ENCODE assay signal across 29 cellular contexts in genomic region chr17:81210868-81211267, GRCh38. TPM values are rescaled to one million over a fixed set of nuclear protein-coding genes. Genes with fewer than 3 reads are reported as not detected.
DNase-seq lines count a peak whose midpoint lies in the region; ATAC-seq, FAIRE-seq and TF ChIP-seq lines count a peak whose summit lies in the region.
"Had no signal": no experiment of that assay in that cellular context is flagged by ENCODE, and none has a peak within 500 bp of the region (broad histone marks: within the 10 kb centered on the region; RNA-seq: fewer than 3 reads in every experiment).

No MANE protein-coding gene starts in this region.

- in situ Hi-C loops in astrocyte of the spinal cord (cut with HindIII; ENCODE audit: low sequenced_read_pairs) = no loop called here
- in situ Hi-C loops in HepG2 (cut with HindIII; ENCODE audit: extremely low pct_ligation_motif_present, low pct_unique_long_range_greater_than_20kb) = no loop called here

- no peak for TF ChIP-seq POLR2A in NB4 (IDR thresholded peaks at IDR 0.05; ENCODE audit: extremely low read depth, insufficient read length)
- TF ChIP-seq POLR2A in HepG2 (IDR thresholded peaks at IDR 0.05; ENCODE audit: insufficient read depth in 1 of 2, low read depth in 2 of 2, low read length in 2 of 2) = no peak

- H2AFZ ChIP-seq in HepG2 (ENCODE audit: low read length) (no peak overlapping the region), hepatocyte (no peak overlapping the region)

- H3K4me3 Mint-ChIP-seq in activated CD8-positive, alpha-beta memory T cell treated with anti-CD3 and anti-CD28 coated beads, Interleukin-2, amount 10 ng/mL, durations not matched to agents 7 days and 5 days = no peak overlapping the region
- H3K4me3 Mint-ChIP-seq: activated CD4-positive, alpha-beta memory T cell treated with anti-CD3 and anti-CD28 coated beads for 36 hours; activated naive CD4-positive, alpha-beta T cell treated with anti-CD3 and anti-CD28 coated beads for 36 hours; brain had no signal

- no peak for TF ChIP-seq CTCF in A673 (conservative IDR thresholded peaks at IDR 0.05; ENCODE audit: low read depth, low read length)
- TF ChIP-seq CTCF in NB4 (IDR thresholded peaks at IDR 0.05; ENCODE audit: low read depth, low read length) = no peak
- peak; percentile 5 for TF ChIP-seq CTCF in astrocyte of the spinal cord (IDR thresholded peaks at IDR 0.05; ENCODE audit: low read depth, low read length)
- peak; percentile 22 for TF ChIP-seq CTCF in HepG2 (CRISPR knock-in tag; IDR thresholded peaks at IDR 0.05)
- no peak for TF ChIP-seq CTCF in hepatocyte (IDR thresholded peaks at IDR 0.05; ENCODE audit: poor library complexity)

- WGBS in HepG2 (ENCODE audit: low lambda C conversion rate) = 88% methylated on average over 14 of the region's 14 CpGs
- 84% methylated on average over 14 of the region's 14 CpGs for WGBS in hepatocyte (ENCODE audit: low lambda C conversion rate, missing lambda C conversion rate)

- no peaks in the 10 kb centered on the region for H3K79me2 ChIP-seq in HepG2 (ENCODE audit: insufficient read depth, low read length)
- no peaks in the 10 kb centered on the region for H3K79me2 ChIP-seq in hepatocyte

- CTCF ChIA-PET in A673 (lab: Charles Lee) = interaction anchor here (0.8 kb wide), 1 partner anchor 68 kb away, joined by 7 read pairs; no protein-coding TSS in a partner anchor
- CTCF ChIA-PET in HepG2 (lab: Yijun Ruan, JAX; ENCODE audit: low intra/inter-chr PET ratio, low total read pairs) = no interaction called here
- CTCF ChIA-PET in activated CD8-positive, alpha-beta memory T cell treated with anti-CD3 and anti-CD28 coated beads, Interleukin-2, amount 10 ng/mL, durations not matched to agents 7 days and 5 days (lab: Charles Lee) = no interaction called here

- H3K9me3 Mint-ChIP-seq in activated CD8-positive, alpha-beta memory T cell treated with anti-CD3 and anti-CD28 coated beads, Interleukin-2, amount 10 ng/mL, durations not matched to agents 7 days and 5 days (ENCODE audit: low read depth) = no peaks in the 10 kb centered on the region
- H3K9me3 Mint-ChIP-seq: activated CD4-positive, alpha-beta memory T cell treated with anti-CD3 and anti-CD28 coated beads for 36 hours; activated naive CD4-positive, alpha-beta T cell treated with anti-CD3 and anti-CD28 coated beads for 36 hours; brain; CD4-positive, CD25-positive, alpha-beta regulatory T cell; IgD-negative memory B cell had no signal

- FAIRE-seq in HepG2 (lab: Jason Lieb, UNC) = no peak
- FAIRE-seq: A549, frontal cortex, G401.6, small intestine, TTC549 had no signal

- H3K27ac ChIP-seq in A673 (ENCODE audit: low read depth, low read length, poor library complexity, severe bottlenecking) (peak overlapping the region; percentile 5), HepG2 (ENCODE audit: extremely low read length, insufficient read depth, low read length) (no peak overlapping the region), hepatocyte (no peak overlapping the region)
- H3K27ac ChIP-seq: A549, prostate gland had no signal

- H3K9me2 ChIP-seq in hepatocyte (replicated peaks; ENCODE audit: insufficient read depth) = no peaks in the 10 kb centered on the region

- no peak overlapping the region for H3K9ac ChIP-seq in HepG2 (ENCODE audit: insufficient read depth, low read depth, low read length)

- ATAC-seq in HepG2 = no peak; the same call in 2 of the 3 replicates
- ATAC-seq in activated CD8-positive, alpha-beta memory T cell treated with anti-CD3 and anti-CD28 coated beads, Interleukin-2, amount 10 ng/mL, durations not matched to agents 7 days and 5 days = no peak

- H4K20me1 ChIP-seq in HepG2 (ENCODE audit: insufficient read depth, low read length) (no peaks in the 10 kb centered on the region), hepatocyte (ENCODE audit: insufficient read depth, poor library complexity, severe bottlenecking) (no peaks in the 10 kb centered on the region)

- intact Hi-C loops in A673 (cut with micrococcal nuclease; ENCODE audit: unreplicated experiment) = no loop called here
- intact Hi-C loops in HepG2 (cut with micrococcal nuclease; ENCODE audit: unreplicated experiment) = no loop called here

- H3K27me3 ChIP-seq in A673 (replicated peaks; ENCODE audit: insufficient read depth, low read depth, low read length, poor library complexity) = no peaks in the 10 kb centered on the region
- H3K27me3 ChIP-seq in HepG2 (ENCODE audit: control insufficient read depth in 1 of 2, insufficient read depth in 2 of 2, low read length in 2 of 2) = no peaks in the 10 kb centered on the region
- H3K27me3 ChIP-seq in hepatocyte = no peaks in the 10 kb centered on the region
- H3K27me3 ChIP-seq: dorsolateral prefrontal cortex had no signal

- no peak for TF ChIP-seq RAD21 in HepG2 (CRISPR knock-in tag; IDR thresholded peaks at IDR 0.05)

- no peaks in the 10 kb centered on the region for H3K36me3 Mint-ChIP-seq in activated CD8-positive, alpha-beta memory T cell treated with anti-CD3 and anti-CD28 coated beads, Interleukin-2, amount 10 ng/mL, durations not matched to agents 7 days and 5 days
- H3K36me3 Mint-ChIP-seq: activated CD4-positive, alpha-beta memory T cell treated with anti-CD3 and anti-CD28 coated beads for 36 hours; CD4-positive, CD25-positive, alpha-beta regulatory T cell had no signal

- H3K4me1 Mint-ChIP-seq in activated CD8-positive, alpha-beta memory T cell treated with anti-CD3 and anti-CD28 coated beads, Interleukin-2, amount 10 ng/mL, durations not matched to agents 7 days and 5 days = no peaks in the 10 kb centered on the region
- H3K4me1 Mint-ChIP-seq: brain had no signal

- H3K4me1 ChIP-seq in A673 (ENCODE audit: insufficient read depth, low read length, poor library complexity, severe bottlenecking) (peaks cover 17% of the 10 kb centered on the region), HepG2 (ENCODE audit: insufficient read depth, low read length) (no peaks in the 10 kb centered on the region), hepatocyte (ENCODE audit: insufficient read depth) (no peaks in the 10 kb centered on the region)
- H3K4me1 ChIP-seq: A549, prostate gland had no signal

- H3K27ac Mint-ChIP-seq in activated CD8-positive, alpha-beta memory T cell treated with anti-CD3 and anti-CD28 coated beads, Interleukin-2, amount 10 ng/mL, durations not matched to agents 7 days and 5 days = no peak overlapping the region
- H3K27ac Mint-ChIP-seq: activated CD4-positive, alpha-beta memory T cell treated with anti-CD3 and anti-CD28 coated beads for 36 hours; activated naive CD4-positive, alpha-beta T cell treated with anti-CD3 and anti-CD28 coated beads for 36 hours; CD4-positive, CD25-positive, alpha-beta regulatory T cell had no signal

- TF ChIP-seq EP300 in HepG2 (IDR thresholded peaks at IDR 0.05; ENCODE audit: low read depth in 2 of 2, low read length in 2 of 2) (no peak), HepG2 (CRISPR knock-in tag; IDR thresholded peaks at IDR 0.05; ENCODE audit: borderline replicate concordance) (no peak)

- H3K36me3 ChIP-seq in A673 (ENCODE audit: insufficient read depth, low read length, poor library complexity, severe bottlenecking) (no peaks in the 10 kb centered on the region), HepG2 (replicated peaks in 1 of 2; ENCODE audit: control insufficient read depth in 1 of 2, insufficient read depth in 2 of 2, low read length in 2 of 2) (peaks cover 12 to 31% of the 10 kb centered on the region in 2 experiments), hepatocyte (replicated peaks; ENCODE audit: insufficient read depth, low read depth) (no peaks in the 10 kb centered on the region)
- H3K36me3 ChIP-seq: prostate gland had no signal

- no peak overlapping the region for H3K4me3 ChIP-seq in A673 (ENCODE audit: low read depth, low read length, poor library complexity, severe bottlenecking)
- no peak overlapping the region for H3K4me3 ChIP-seq in NB4 (ENCODE audit: low read depth, low read length)
- H3K4me3 ChIP-seq in astrocyte of the spinal cord (ENCODE audit: low read depth, low read length) = no peak overlapping the region
- no peak overlapping the region for H3K4me3 ChIP-seq in HepG2 (replicated peaks in 1 of 3; ENCODE audit: insufficient read depth in 1 of 3, low read depth in 2 of 3, low read length in 3 of 3)
- no peak overlapping the region for H3K4me3 ChIP-seq in hepatocyte
- H3K4me3 ChIP-seq: A549, prostate gland had no signal

- no peak overlapping the region for H3K4me2 ChIP-seq in HepG2 (ENCODE audit: low read depth, low read length)
- H3K4me2 ChIP-seq in hepatocyte = no peak overlapping the region
- H3K4me2 ChIP-seq: A549 had no signal

- no peaks in the 10 kb centered on the region for H3K27me3 Mint-ChIP-seq in activated CD8-positive, alpha-beta memory T cell treated with anti-CD3 and anti-CD28 coated beads, Interleukin-2, amount 10 ng/mL, durations not matched to agents 7 days and 5 days
- H3K27me3 Mint-ChIP-seq: activated CD4-positive, alpha-beta memory T cell treated with anti-CD3 and anti-CD28 coated beads for 36 hours; brain; CD4-positive, CD25-positive, alpha-beta regulatory T cell; IgD-negative memory B cell had no signal

- POLR2A ChIA-PET in A673 (lab: Charles Lee; ENCODE audit: low non-redundant PET) = no interaction called here
- POLR2A ChIA-PET in HepG2 (lab: Yijun Ruan, JAX) = no interaction called here

- DNase-seq in A673 (ENCODE audit: low spot score) (no peak), NB4 (ENCODE audit: low read depth) (peak; percentile 38), astrocyte of the spinal cord (ENCODE audit: low read depth, low spot score) (peak; percentile 22), HepG2 (ENCODE audit: low spot score) (no peak), HK-2 (ENCODE audit: unreplicated experiment) (no peak), hepatocyte (ENCODE audit: low spot score) (no peak), NCI-H69 (lab: John Stamatoyannopoulos, UW) (no peak)
- no peak for DNase-seq in activated CD8-positive, alpha-beta memory T cell treated with anti-CD3 and anti-CD28 coated beads, Interleukin-2, amount 10 ng/mL, durations not matched to agents 7 days and 5 days
- DNase-seq: activated CD4-positive, alpha-beta memory T cell treated with anti-CD3 and anti-CD28 coated beads for 36 hours; activated naive CD4-positive, alpha-beta T cell treated with anti-CD3 and anti-CD28 coated beads for 36 hours; CD4-positive, CD25-positive, alpha-beta regulatory T cell; dorsolateral prefrontal cortex; H7; MM.1S; NCI-H187; NCI-H226; RPMI8226; small intestine; stimulated activated CD4-positive, alpha-beta T cell treated with anti-CD3 and anti-CD28 coated beads, Interleukin-2, amount 100 ng/mL, for 48 hours had no signal

- BruUV-seq in A673 (replicated peaks; lab: Mats Ljungman, UMichigan) (no TSS peak), HepG2 (replicated peaks; lab: Mats Ljungman, UMichigan) (no TSS peak)

- H3K9me3 ChIP-seq in A673 (ENCODE audit: low read depth, low read length, poor library complexity, severe bottlenecking) (no peaks in the 10 kb centered on the region), HepG2 (ENCODE audit: low read length) (no peaks in the 10 kb centered on the region), hepatocyte (ENCODE audit: low read depth) (no peaks in the 10 kb centered on the region)
- H3K9me3 ChIP-seq: A549, prostate gland had no signal

RNA-seq across cellular contexts. Expression of gene CEP131, which starts 11.9 kb away (rescaled TPM):
- total RNA-seq in A673 (2021) = 27.1 and 36.3 TPM in 2 replicates
- total RNA-seq in HepG2 (2016; rRNA removed; fragmentation: Illumina TruSeq; extraction: Trizol) = 11.1 and 16.8 TPM in 2 replicates
- 2.2 and 3.5 TPM in 2 replicates for total RNA-seq in HepG2 (2016; cell fraction: cytosol; rRNA removed; fragmentation: Illumina TruSeq; extraction: Trizol; ENCODE audit: low read depth)
- 8.4 and 18.4 TPM in 2 replicates for total RNA-seq in HepG2 (2016; cell fraction: insoluble cytoplasmic fraction; rRNA removed; fragmentation: Illumina TruSeq; extraction: Trizol)
- total RNA-seq in HepG2 (2016; cell fraction: membrane; rRNA removed; fragmentation: Illumina TruSeq; extraction: Trizol) = 5.8 and 6.2 TPM in 2 replicates
- total RNA-seq in HepG2 (2016; cell fraction: nucleus; rRNA removed; fragmentation: Illumina TruSeq; extraction: Trizol) = 10.7 and 12.3 TPM in 2 replicates
- 5.0 and 5.6 TPM in 2 replicates for polyA plus RNA-seq in HepG2 (2011; rRNA removed)
- polyA plus RNA-seq in HepG2 (2011; cell fraction: cytosol; rRNA removed) = 3.0 and 5.8 TPM in 2 replicates
- 31.7 and 46.2 TPM in 2 replicates for polyA plus RNA-seq in HepG2 (2011; cell fraction: nucleus; rRNA removed)
- 6.3 and 6.8 TPM in 2 replicates for polyA plus RNA-seq in HepG2 (2012)
- 2.7 and 3.3 TPM in 2 replicates for polyA plus RNA-seq in HepG2 (2016; cell fraction: cytosol; fragmentation: Illumina TruSeq; extraction: Trizol; ENCODE audit: low read depth)
- 11.8 and 13.5 TPM in 2 replicates for polyA plus RNA-seq in HepG2 (2016; cell fraction: insoluble cytoplasmic fraction; fragmentation: Illumina TruSeq; extraction: Trizol; ENCODE audit: low read depth)
- 4.3 and 4.6 TPM in 2 replicates for polyA plus RNA-seq in HepG2 (2016; cell fraction: membrane; fragmentation: Illumina TruSeq; extraction: Trizol; ENCODE audit: low read depth)
- 35.7 and 41.4 TPM in 2 replicates for polyA plus RNA-seq in HepG2 (2016; cell fraction: nucleus; fragmentation: Illumina TruSeq; extraction: Trizol; ENCODE audit: insufficient read depth, low read depth)
- 4.8 and 5.8 TPM in 2 replicates for polyA minus RNA-seq in HepG2 (2011; rRNA and poly(A)+ RNA removed; ENCODE audit: low replicate concordance)
- polyA minus RNA-seq in HepG2 (2011; cell fraction: cytosol; rRNA and poly(A)+ RNA removed) = 3.0 and 4.2 TPM in 2 replicates
- polyA minus RNA-seq in HepG2 (2011; cell fraction: nucleus; rRNA and poly(A)+ RNA removed) = 7.6 and 8.0 TPM in 2 replicates
- 7.3 and 8.8 TPM in 2 replicates for total RNA-seq in hepatocyte
- polyA plus RNA-seq in hepatocyte = 10.1 and 14.7 TPM in 2 replicates
- 10 to 100 TPM; 13.6 to 20.6 TPM for total RNA-seq in activated CD8-positive, alpha-beta memory T cell treated with anti-CD3 and anti-CD28 coated beads, Interleukin-2, amount 10 ng/mL, durations not matched to agents 7 days and 5 days

RNA-seq across cellular contexts. Expression of gene TEPSIN, which starts 28.0 kb away (rescaled TPM):
- 33.6 and 36.1 TPM in 2 replicates for total RNA-seq in A673 (2021)
- 8.5 and 18.8 TPM in 2 replicates for total RNA-seq in HepG2 (2016; rRNA removed; fragmentation: Illumina TruSeq; extraction: Trizol)
- 5.0 and 7.5 TPM in 2 replicates for total RNA-seq in HepG2 (2016; cell fraction: cytosol; rRNA removed; fragmentation: Illumina TruSeq; extraction: Trizol; ENCODE audit: low read depth)
- total RNA-seq in HepG2 (2016; cell fraction: insoluble cytoplasmic fraction; rRNA removed; fragmentation: Illumina TruSeq; extraction: Trizol) = 7.1 and 20.3 TPM in 2 replicates
- 7.0 and 8.1 TPM in 2 replicates for total RNA-seq in HepG2 (2016; cell fraction: membrane; rRNA removed; fragmentation: Illumina TruSeq; extraction: Trizol)
- 24.5 and 27.8 TPM in 2 replicates for total RNA-seq in HepG2 (2016; cell fraction: nucleus; rRNA removed; fragmentation: Illumina TruSeq; extraction: Trizol)
- 16.1 and 19.7 TPM in 2 replicates for polyA plus RNA-seq in HepG2 (2011; rRNA removed)
- polyA plus RNA-seq in HepG2 (2011; cell fraction: cytosol; rRNA removed) = 4.0 and 8.2 TPM in 2 replicates
- polyA plus RNA-seq in HepG2 (2011; cell fraction: nucleus; rRNA removed) = 328 and 418 TPM in 2 replicates
- 9.5 and 16.4 TPM in 2 replicates for polyA plus RNA-seq in HepG2 (2012)
- 2.4 and 2.5 TPM in 2 replicates for polyA plus RNA-seq in HepG2 (2016; cell fraction: cytosol; fragmentation: Illumina TruSeq; extraction: Trizol; ENCODE audit: low read depth)
- 6.3 and 9.9 TPM in 2 replicates for polyA plus RNA-seq in HepG2 (2016; cell fraction: insoluble cytoplasmic fraction; fragmentation: Illumina TruSeq; extraction: Trizol; ENCODE audit: low read depth)
- polyA plus RNA-seq in HepG2 (2016; cell fraction: membrane; fragmentation: Illumina TruSeq; extraction: Trizol; ENCODE audit: low read depth) = 4.3 and 6.0 TPM in 2 replicates
- polyA plus RNA-seq in HepG2 (2016; cell fraction: nucleus; fragmentation: Illumina TruSeq; extraction: Trizol; ENCODE audit: insufficient read depth, low read depth) = 90.2 and 98.6 TPM in 2 replicates
- polyA minus RNA-seq in HepG2 (2011; rRNA and poly(A)+ RNA removed; ENCODE audit: low replicate concordance) = 14.1 and 21.0 TPM in 2 replicates
- polyA minus RNA-seq in HepG2 (2011; cell fraction: cytosol; rRNA and poly(A)+ RNA removed) = 3.4 and 3.7 TPM in 2 replicates
- 39.0 and 47.9 TPM in 2 replicates for polyA minus RNA-seq in HepG2 (2011; cell fraction: nucleus; rRNA and poly(A)+ RNA removed)
- total RNA-seq in hepatocyte = 13.7 and 34.1 TPM in 2 replicates
- polyA plus RNA-seq in hepatocyte = 44.3 and 59.2 TPM in 2 replicates
- total RNA-seq in activated CD8-positive, alpha-beta memory T cell treated with anti-CD3 and anti-CD28 coated beads, Interleukin-2, amount 10 ng/mL, durations not matched to agents 7 days and 5 days = 10 to 100 TPM; 53.6 to 56.3 TPM

RNA-seq across cellular contexts. Expression of gene NDUFAF8, which starts 28.2 kb away (rescaled TPM):
- total RNA-seq in A673 (2021) (58.6 and 64.9 TPM in 2 replicates), HepG2 (2016; rRNA removed; fragmentation: Illumina TruSeq; extraction: Trizol) (213 and 233 TPM in 2 replicates), hepatocyte (22.0 and 25.8 TPM in 2 replicates)
- total RNA-seq in HepG2 (2016; cell fraction: cytosol; rRNA removed; fragmentation: Illumina TruSeq; extraction: Trizol; ENCODE audit: low read depth) = 565 and 636 TPM in 2 replicates
- 209 and 214 TPM in 2 replicates for total RNA-seq in HepG2 (2016; cell fraction: insoluble cytoplasmic fraction; rRNA removed; fragmentation: Illumina TruSeq; extraction: Trizol)
- total RNA-seq in HepG2 (2016; cell fraction: membrane; rRNA removed; fragmentation: Illumina TruSeq; extraction: Trizol) = 441 and 487 TPM in 2 replicates
- 99.9 and 114 TPM in 2 replicates for total RNA-seq in HepG2 (2016; cell fraction: nucleus; rRNA removed; fragmentation: Illumina TruSeq; extraction: Trizol)
- polyA plus RNA-seq in HepG2 (2011; rRNA removed) (62.4 and 75.6 TPM in 2 replicates), hepatocyte (99.8 and 106 TPM in 2 replicates)
- 52.0 and 67.0 TPM in 2 replicates for polyA plus RNA-seq in HepG2 (2011; cell fraction: cytosol; rRNA removed)
- 67.0 and 99.7 TPM in 2 replicates for polyA plus RNA-seq in HepG2 (2011; cell fraction: nucleus; rRNA removed)
- 74.7 and 106 TPM in 2 replicates for polyA plus RNA-seq in HepG2 (2012)
- polyA plus RNA-seq in HepG2 (2016; cell fraction: cytosol; fragmentation: Illumina TruSeq; extraction: Trizol; ENCODE audit: low read depth) = 562 and 639 TPM in 2 replicates
- 170 and 188 TPM in 2 replicates for polyA plus RNA-seq in HepG2 (2016; cell fraction: insoluble cytoplasmic fraction; fragmentation: Illumina TruSeq; extraction: Trizol; ENCODE audit: low read depth)
- 357 and 397 TPM in 2 replicates for polyA plus RNA-seq in HepG2 (2016; cell fraction: membrane; fragmentation: Illumina TruSeq; extraction: Trizol; ENCODE audit: low read depth)
- polyA plus RNA-seq in HepG2 (2016; cell fraction: nucleus; fragmentation: Illumina TruSeq; extraction: Trizol; ENCODE audit: insufficient read depth, low read depth) = 180 and 208 TPM in 2 replicates
- 13.6 and 21.7 TPM in 2 replicates for polyA minus RNA-seq in HepG2 (2011; rRNA and poly(A)+ RNA removed; ENCODE audit: low replicate concordance)
- 4.9 and 8.2 TPM in 2 replicates for polyA minus RNA-seq in HepG2 (2011; cell fraction: cytosol; rRNA and poly(A)+ RNA removed)
- polyA minus RNA-seq in HepG2 (2011; cell fraction: nucleus; rRNA and poly(A)+ RNA removed) = 26.2 and 31.2 TPM in 2 replicates
- total RNA-seq in activated CD8-positive, alpha-beta memory T cell treated with anti-CD3 and anti-CD28 coated beads, Interleukin-2, amount 10 ng/mL, durations not matched to agents 7 days and 5 days = 10 to 100 TPM; 41.6 to 53.7 TPM

RNA-seq across cellular contexts. Expression of gene AATK, which starts 44.8 kb away (rescaled TPM):
- total RNA-seq in A673 (2021) (0.90 and 1.4 TPM in 2 replicates), HepG2 (2016; rRNA removed; fragmentation: Illumina TruSeq; extraction: Trizol) (6.1 and 8.4 TPM in 2 replicates), hepatocyte (5.7 and 6.7 TPM in 2 replicates)
- total RNA-seq in HepG2 (2016; cell fraction: cytosol; rRNA removed; fragmentation: Illumina TruSeq; extraction: Trizol; ENCODE audit: low read depth) = 1.5 and 2.0 TPM in 2 replicates
- 5.3 and 9.5 TPM in 2 replicates for total RNA-seq in HepG2 (2016; cell fraction: insoluble cytoplasmic fraction; rRNA removed; fragmentation: Illumina TruSeq; extraction: Trizol)
- 2.9 and 3.0 TPM in 2 replicates for total RNA-seq in HepG2 (2016; cell fraction: membrane; rRNA removed; fragmentation: Illumina TruSeq; extraction: Trizol)
- total RNA-seq in HepG2 (2016; cell fraction: nucleus; rRNA removed; fragmentation: Illumina TruSeq; extraction: Trizol) = 9.7 and 12.6 TPM in 2 replicates
- polyA plus RNA-seq in HepG2 (2011; rRNA removed) (2.9 and 5.2 TPM in 2 replicates), hepatocyte (5.4 and 6.3 TPM in 2 replicates)
- polyA plus RNA-seq in HepG2 (2011; cell fraction: cytosol; rRNA removed) = 2.9 and 4.3 TPM in 2 replicates
- polyA plus RNA-seq in HepG2 (2011; cell fraction: nucleus; rRNA removed) = 15.0 and 16.5 TPM in 2 replicates
- polyA plus RNA-seq in HepG2 (2012) = 4.4 and 8.0 TPM in 2 replicates
- polyA plus RNA-seq in HepG2 (2016; cell fraction: cytosol; fragmentation: Illumina TruSeq; extraction: Trizol; ENCODE audit: low read depth) = 0.54 and 0.65 TPM in 2 replicates
- 5.7 and 6.0 TPM in 2 replicates for polyA plus RNA-seq in HepG2 (2016; cell fraction: insoluble cytoplasmic fraction; fragmentation: Illumina TruSeq; extraction: Trizol; ENCODE audit: low read depth)
- polyA plus RNA-seq in HepG2 (2016; cell fraction: membrane; fragmentation: Illumina TruSeq; extraction: Trizol; ENCODE audit: low read depth) = 1.1 and 1.8 TPM in 2 replicates
- polyA plus RNA-seq in HepG2 (2016; cell fraction: nucleus; fragmentation: Illumina TruSeq; extraction: Trizol; ENCODE audit: insufficient read depth, low read depth) = 14.7 and 18.3 TPM in 2 replicates
- 20.3 and 42.0 TPM in 2 replicates for polyA minus RNA-seq in HepG2 (2011; rRNA and poly(A)+ RNA removed; ENCODE audit: low replicate concordance)
- polyA minus RNA-seq in HepG2 (2011; cell fraction: cytosol; rRNA and poly(A)+ RNA removed) = 7.4 and 11.0 TPM in 2 replicates
- 3.6 and 4.6 TPM in 2 replicates for polyA minus RNA-seq in HepG2 (2011; cell fraction: nucleus; rRNA and poly(A)+ RNA removed)
- under 1 TPM; 0.06 to 0.26 TPM for total RNA-seq in activated CD8-positive, alpha-beta memory T cell treated with anti-CD3 and anti-CD28 coated beads, Interleukin-2, amount 10 ng/mL, durations not matched to agents 7 days and 5 days
- total RNA-seq: CD4-positive, CD25-positive, alpha-beta regulatory T cell had no signal

RNA-seq across cellular contexts. Expression of gene PVALEF, which starts 45.6 kb away (rescaled TPM):
- total RNA-seq in A673 (2021) (not detected in 2 replicates), HepG2 (2016; rRNA removed; fragmentation: Illumina TruSeq; extraction: Trizol) (0.18 TPM in 1 of 2 replicates, not detected in the other), hepatocyte (not detected in 2 replicates)
- total RNA-seq in HepG2 (2016; cell fraction: cytosol; rRNA removed; fragmentation: Illumina TruSeq; extraction: Trizol; ENCODE audit: low read depth) = 0.40 and 0.53 TPM in 2 replicates
- total RNA-seq in HepG2 (2016; cell fraction: insoluble cytoplasmic fraction; rRNA removed; fragmentation: Illumina TruSeq; extraction: Trizol) = 0.13 and 0.22 TPM in 2 replicates
- total RNA-seq in HepG2 (2016; cell fraction: membrane; rRNA removed; fragmentation: Illumina TruSeq; extraction: Trizol) = 0.25 and 0.28 TPM in 2 replicates
- total RNA-seq in HepG2 (2016; cell fraction: nucleus; rRNA removed; fragmentation: Illumina TruSeq; extraction: Trizol) = 0.28 TPM in 1 of 2 replicates, not detected in the other
- polyA plus RNA-seq in HepG2 (2011; rRNA removed) (0.18 and 0.24 TPM in 2 replicates), hepatocyte (0.15 TPM in 1 of 2 replicates, not detected in the other)
- polyA plus RNA-seq in HepG2 (2011; cell fraction: cytosol; rRNA removed) = 0.11 TPM in 1 of 2 replicates, not detected in the other
- 0.21 and 0.42 TPM in 2 replicates for polyA plus RNA-seq in HepG2 (2011; cell fraction: nucleus; rRNA removed)
- not detected in 2 replicates for polyA plus RNA-seq in HepG2 (2012)
- polyA plus RNA-seq in HepG2 (2016; cell fraction: cytosol; fragmentation: Illumina TruSeq; extraction: Trizol; ENCODE audit: low read depth) = 0.29 and 0.34 TPM in 2 replicates
- polyA plus RNA-seq in HepG2 (2016; cell fraction: insoluble cytoplasmic fraction; fragmentation: Illumina TruSeq; extraction: Trizol; ENCODE audit: low read depth) = 0.39 and 0.44 TPM in 2 replicates
- polyA plus RNA-seq in HepG2 (2016; cell fraction: membrane; fragmentation: Illumina TruSeq; extraction: Trizol; ENCODE audit: low read depth) = 0.14 and 0.19 TPM in 2 replicates
- polyA plus RNA-seq in HepG2 (2016; cell fraction: nucleus; fragmentation: Illumina TruSeq; extraction: Trizol; ENCODE audit: insufficient read depth, low read depth) = 0.36 TPM in 1 of 2 replicates, not detected in the other
- polyA minus RNA-seq in HepG2 (2011; rRNA and poly(A)+ RNA removed; ENCODE audit: low replicate concordance) = 0.09 and 0.18 TPM in 2 replicates
- polyA minus RNA-seq in HepG2 (2011; cell fraction: cytosol; rRNA and poly(A)+ RNA removed) = not detected in 2 replicates
- polyA minus RNA-seq in HepG2 (2011; cell fraction: nucleus; rRNA and poly(A)+ RNA removed) = not detected in 2 replicates
- total RNA-seq in activated CD8-positive, alpha-beta memory T cell treated with anti-CD3 and anti-CD28 coated beads, Interleukin-2, amount 10 ng/mL, durations not matched to agents 7 days and 5 days = not detected
- total RNA-seq: activated CD4-positive, alpha-beta memory T cell treated with anti-CD3 and anti-CD28 coated beads for 36 hours; activated naive CD4-positive, alpha-beta T cell treated with anti-CD3 and anti-CD28 coated beads for 36 hours; CD4-positive, CD25-positive, alpha-beta regulatory T cell; epithelial cell of proximal tubule; frontal cortex; H7; prostate gland; subcutaneous adipose tissue had no signal
- polyA plus RNA-seq: A549; CD4-positive, CD25-positive, alpha-beta regulatory T cell; IgD-negative memory B cell; neural cell; small intestine had no signal

Comparison
In these comparisons a context has a peak if more than half of its experiments do, and no peak if none do; other contexts are left out.
1. DNase-seq: peak in NB4 (single experiment) and astrocyte of the spinal cord (single experiment); none in A673 (single experiment), HepG2 (single experiment), HK-2 (single experiment), hepatocyte (single experiment), activated CD8-positive, alpha-beta memory T cell treated with anti-CD3 and anti-CD28 coated beads, Interleukin-2, amount 10 ng/mL, durations not matched to agents 7 days and 5 days (single experiment) and NCI-H69 (single experiment).
2. CTCF ChIP-seq: peak in astrocyte of the spinal cord (single experiment) and HepG2 (single experiment); none in A673 (single experiment), NB4 (single experiment) and hepatocyte (single experiment).